In genomic region chr6:26055670-26056582, GRCh38 we compare ENCODE assay signal across 1 cellular context.
TF ChIP-seq lines count a peak whose summit lies in the region.

No MANE protein-coding gene starts in this region.

TF ChIP-seq in K562, 482 proteins besides CTCF, POLR2A, EP300 and RAD21 (continued from another document and continues in another):
- TF ChIP-seq ZMIZ1 (IDR thresholded peaks at IDR 0.05; ENCODE audit: low read depth in 2 of 2, low read length in 2 of 2) (peak in 1 of 2 experiments; percentile 92; a peak in 2 of 4 replicates), RCOR1 (IDR thresholded peaks at IDR 0.05; ENCODE audit: borderline replicate concordance in 1 of 2, low read depth in 2 of 2, low read length in 2 of 2) (peak in 1 of 2 experiments; percentile 51; a peak in 1 of 4 replicates), ZNF668 (CRISPR knock-in tag; IDR thresholded peaks at IDR 0.05) (peak; percentile 82; the same call in 1 of the 2 replicates), CHCHD3 (CRISPR knock-in tag; IDR thresholded peaks at IDR 0.05) (peak; percentile 97), GABPB1 (CRISPR knock-in tag; IDR thresholded peaks at IDR 0.05) (peak; percentile 82), COPS2 (conservative IDR thresholded peaks at IDR 0.05) (no peak), CGGBP1 (CRISPR knock-in tag; IDR thresholded peaks at IDR 0.05) (peak; percentile 98), ZFX (CRISPR knock-in tag; IDR thresholded peaks at IDR 0.05) (peak; percentile 91), CBFA2T3 (IDR thresholded peaks at IDR 0.05) (no peak; the same call in 1 of the 2 replicates), ZNF609 (CRISPR knock-in tag; IDR thresholded peaks at IDR 0.05; ENCODE audit: borderline replicate concordance) (peak; percentile 78; the same call in 1 of the 2 replicates), ESRRB (CRISPR knock-in tag; IDR thresholded peaks at IDR 0.05; ENCODE audit: borderline replicate concordance) (peak; percentile 60; the same call in 1 of the 2 replicates), ARID2 (IDR thresholded peaks at IDR 0.05) (peak; percentile 28; the same call in 1 of the 2 replicates), ZNF655 (CRISPR knock-in tag; IDR thresholded peaks at IDR 0.05) (no peak), ZNF24 (IDR thresholded peaks at IDR 0.05) (peak; percentile 71), NFRKB (IDR thresholded peaks at IDR 0.05; ENCODE audit: low read depth) (peak; percentile 87), KLF10 (CRISPR knock-in tag; IDR thresholded peaks at IDR 0.05) (no peak), HNRNPH1 (optimal IDR thresholded peaks at IDR 0.05; ENCODE audit: low read depth, low read length) (no peak), PRPF4 (IDR thresholded peaks at IDR 0.05; ENCODE audit: insufficient read depth, low read depth, low read length, poor library complexity, severe bottlenecking) (peak; percentile 99), FOS (IDR thresholded peaks at IDR 0.05; ENCODE audit: extremely low read depth, insufficient read length) (peak; percentile 51), ZNF133 (CRISPR knock-in tag; IDR thresholded peaks at IDR 0.05) (no peak), ATF1 (CRISPR knock-in tag; IDR thresholded peaks at IDR 0.05) (no peak), ATF1 (tag; IDR thresholded peaks at IDR 0.05) (peak; percentile 53), ETS1 (conservative IDR thresholded peaks at IDR 0.05; ENCODE audit: control insufficient read depth, low read depth, low read length) (peak; percentile 86), ZNF830 (CRISPR knock-in tag; IDR thresholded peaks at IDR 0.05) (peak; percentile 89), CREB3L1 (IDR thresholded peaks at IDR 0.05; ENCODE audit: borderline replicate concordance, low read depth) (peak; percentile 30; the same call in 1 of the 2 replicates), ZNF699 (CRISPR knock-in tag; IDR thresholded peaks at IDR 0.05; ENCODE audit: insufficient replicate concordance) (no peak), CTCFL (IDR thresholded peaks at IDR 0.05; ENCODE audit: borderline replicate concordance, insufficient read depth, low read depth, low read length, poor library complexity, severe bottlenecking) (no peak), HDAC8 (tag; IDR thresholded peaks at IDR 0.05) (peak; percentile 19; the same call in 1 of the 2 replicates), STAT5B (CRISPR knock-in tag; IDR thresholded peaks at IDR 0.05) (no peak), ZNF23 (CRISPR knock-in tag; IDR thresholded peaks at IDR 0.05) (peak; percentile 64; the same call in 1 of the 2 replicates), DACH1 (IDR thresholded peaks at IDR 0.05; ENCODE audit: partially characterized antibody) (no peak), ZNF592 (IDR thresholded peaks at IDR 0.05) (peak; percentile 28; the same call in 1 of the 2 replicates), ZNF224 (CRISPR knock-in tag; IDR thresholded peaks at IDR 0.05) (no peak), FOXJ2 (tag; IDR thresholded peaks at IDR 0.05) (peak; percentile 81; the same call in 1 of the 2 replicates), E4F1 (CRISPR knock-in tag; IDR thresholded peaks at IDR 0.05; ENCODE audit: borderline replicate concordance) (no peak), ZNF212 (CRISPR knock-in tag; IDR thresholded peaks at IDR 0.05) (no peak; the same call in 1 of the 2 replicates), JUND (IDR thresholded peaks at IDR 0.05; ENCODE audit: borderline replicate concordance, low read depth, low read length) (peak; percentile 34; the same call in 1 of the 2 replicates), JUND (tag; IDR thresholded peaks at IDR 0.05; ENCODE audit: borderline replicate concordance, low read depth, low read length) (peak; percentile 38; the same call in 1 of the 3 replicates)
